2 cellular contexts compared by ENCODE assay signal in genomic region chr2:242064364-242065250, GRCh38.
TF ChIP-seq lines count a peak whose summit lies in the region.

No MANE protein-coding gene starts in this region.

TF ChIP-seq in HepG2, 621 proteins besides CTCF, POLR2A, EP300 and RAD21 (continued from another document):
- peak; percentile 81 for TF ChIP-seq MNT (IDR thresholded peaks at IDR 0.05)

TF ChIP-seq in GM12878, 131 proteins besides CTCF, POLR2A, EP300 and RAD21 (continued from another document):
- TF ChIP-seq BCL3 (IDR thresholded peaks at IDR 0.05; ENCODE audit: borderline replicate concordance, insufficient read depth, low read depth, low read length, poor library complexity, severe bottlenecking) (peak; percentile 63), TBL1XR1 (IDR thresholded peaks at IDR 0.05; ENCODE audit: low read depth, low read length) (no peak)
